In genomic region chr2:99619211-99619610, GRCh38 we compare ENCODE assay signal across 27 cellular contexts.
"Had no signal": no experiment of that assay in that cellular context is flagged by ENCODE, and none has a peak within 500 bp of the region (broad histone marks: within the 10 kb centered on the region; RNA-seq: fewer than 3 reads in every experiment).

No MANE protein-coding gene starts in this region.

- H3K79me2 ChIP-seq: parathyroid adenoma had no signal

- H3K36me3 Mint-ChIP-seq: activated CD4-positive, alpha-beta memory T cell treated with anti-CD3 and anti-CD28 coated beads for 36 hours; activated naive CD8-positive, alpha-beta T cell treated with anti-CD3 and anti-CD28 coated beads for 36 hours; mesothelial cell of epicardium; neural progenitor cell had no signal

- H3K9me3 ChIP-seq: adrenal gland, ascending aorta, psoas muscle, suprapubic skin, tibial artery, upper lobe of right lung had no signal

- H3K4me1 Mint-ChIP-seq: activated naive CD8-positive, alpha-beta T cell treated with anti-CD3 and anti-CD28 coated beads for 36 hours; naive thymus-derived CD4-positive, alpha-beta T cell had no signal

- H3K27ac Mint-ChIP-seq: activated CD4-positive, alpha-beta memory T cell treated with anti-CD3 and anti-CD28 coated beads for 36 hours; activated CD4-positive, alpha-beta T cell treated with anti-CD3 and anti-CD28 coated beads, Interleukin-2, amount 10 ng/mL, durations not matched to agents 24 days and 14 days; activated naive CD4-positive, alpha-beta T cell treated with anti-CD3 and anti-CD28 coated beads for 36 hours; activated naive CD8-positive, alpha-beta T cell treated with anti-CD3 and anti-CD28 coated beads for 36 hours; activated T-helper 1 cell treated with anti-CD3 and anti-CD28 coated beads, Interleukin-12 subunit alpha, Interleukin-12 subunit beta, Interleukin-2, Interleukin-4 antibody, amounts not matched to agents 30 ng/mL and 10 ng/mL and 1 ng/mL, durations not matched to agents 14 hours and 24 hours and 36 hours; mesothelial cell of epicardium; naive thymus-derived CD4-positive, alpha-beta T cell; neural progenitor cell had no signal

- H3K36me3 ChIP-seq: adrenal gland, ascending aorta, brain microvascular endothelial cell, neural progenitor cell, suprapubic skin, tibial artery, upper lobe of right lung had no signal

- H3K4me2 ChIP-seq: neural progenitor cell, smooth muscle cell had no signal

- ATAC-seq: naive thymus-derived CD4-positive, alpha-beta T cell; psoas muscle; upper lobe of right lung had no signal

- DNase-seq: activated CD4-positive, alpha-beta memory T cell treated with anti-CD3 and anti-CD28 coated beads for 36 hours; activated CD4-positive, alpha-beta T cell treated with anti-CD3 and anti-CD28 coated beads, Interleukin-2, amount 10 ng/mL, durations not matched to agents 24 days and 14 days; activated CD4-positive, CD25-positive, alpha-beta regulatory T cell treated with anti-CD3 and anti-CD28 coated beads, Interleukin-2, amount 50 U/mL, for 72 hours; activated CD8-positive, alpha-beta memory T cell treated with anti-CD3 and anti-CD28 coated beads, Interleukin-2, amount 50 U/mL, for 4 hours; activated effector memory CD4-positive, alpha-beta T cell treated with anti-CD3 and anti-CD28 coated beads, Interleukin-2, amount 50 U/mL, for 16 hours; activated naive CD4-positive, alpha-beta T cell treated with anti-CD3 and anti-CD28 coated beads for 36 hours; activated naive CD8-positive, alpha-beta T cell treated with anti-CD3 and anti-CD28 coated beads for 36 hours; activated T-cell treated with anti-CD3 and anti-CD28 coated beads, Interleukin-2, amount 50 U/mL, for 1 hour; adrenal gland; brain microvascular endothelial cell; caudate nucleus; effector CD8-positive, alpha-beta T cell; mammary epithelial cell; naive thymus-derived CD4-positive, alpha-beta T cell; occipital lobe; psoas muscle; stimulated activated CD4-positive, alpha-beta T cell treated with anti-CD3 and anti-CD28 coated beads, Interleukin-1b, Interleukin-23, amount 100 ng/mL, for 48 hours; stimulated activated naive CD4-positive, alpha-beta T cell; tibial artery; upper lobe of right lung had no signal

- H3K9ac ChIP-seq: neural progenitor cell, parathyroid adenoma had no signal

- H3K4me1 ChIP-seq: adrenal gland, neural progenitor cell, parathyroid adenoma, suprapubic skin, upper lobe of right lung had no signal

- H3K4me3 Mint-ChIP-seq: activated CD4-positive, alpha-beta memory T cell treated with anti-CD3 and anti-CD28 coated beads for 36 hours; activated CD4-positive, alpha-beta T cell treated with anti-CD3 and anti-CD28 coated beads, Interleukin-2, amount 10 ng/mL, durations not matched to agents 24 days and 14 days; activated naive CD4-positive, alpha-beta T cell treated with anti-CD3 and anti-CD28 coated beads for 36 hours; activated naive CD8-positive, alpha-beta T cell treated with anti-CD3 and anti-CD28 coated beads for 36 hours; activated T-helper 1 cell treated with anti-CD3 and anti-CD28 coated beads, Interleukin-12 subunit alpha, Interleukin-12 subunit beta, Interleukin-2, Interleukin-4 antibody, amounts not matched to agents 30 ng/mL and 10 ng/mL and 1 ng/mL, durations not matched to agents 14 hours and 24 hours and 36 hours; mesothelial cell of epicardium; naive thymus-derived CD4-positive, alpha-beta T cell; neural progenitor cell had no signal

- H3K27me3 ChIP-seq: adrenal gland, ascending aorta, brain microvascular endothelial cell, neural progenitor cell, suprapubic skin, tibial artery, upper lobe of right lung had no signal

- H3K27ac ChIP-seq: adrenal gland, ascending aorta, brain microvascular endothelial cell, neural progenitor cell, parathyroid adenoma, psoas muscle, suprapubic skin, tibial artery, upper lobe of right lung had no signal

- H3K9me3 Mint-ChIP-seq: activated CD4-positive, alpha-beta memory T cell treated with anti-CD3 and anti-CD28 coated beads for 36 hours; activated CD4-positive, alpha-beta T cell treated with anti-CD3 and anti-CD28 coated beads, Interleukin-2, amount 10 ng/mL, durations not matched to agents 24 days and 14 days; activated naive CD4-positive, alpha-beta T cell treated with anti-CD3 and anti-CD28 coated beads for 36 hours; activated naive CD8-positive, alpha-beta T cell treated with anti-CD3 and anti-CD28 coated beads for 36 hours; activated T-helper 1 cell treated with anti-CD3 and anti-CD28 coated beads, Interleukin-12 subunit alpha, Interleukin-12 subunit beta, Interleukin-2, Interleukin-4 antibody, amounts not matched to agents 30 ng/mL and 10 ng/mL and 1 ng/mL, durations not matched to agents 14 hours and 24 hours and 36 hours; mesothelial cell of epicardium; naive thymus-derived CD4-positive, alpha-beta T cell; neural progenitor cell had no signal

- H3K27me3 Mint-ChIP-seq: activated CD4-positive, alpha-beta memory T cell treated with anti-CD3 and anti-CD28 coated beads for 36 hours; activated CD4-positive, alpha-beta T cell treated with anti-CD3 and anti-CD28 coated beads, Interleukin-2, amount 10 ng/mL, durations not matched to agents 24 days and 14 days; activated naive CD8-positive, alpha-beta T cell treated with anti-CD3 and anti-CD28 coated beads for 36 hours; naive thymus-derived CD4-positive, alpha-beta T cell had no signal

- H2AFZ ChIP-seq: neural progenitor cell, parathyroid adenoma had no signal

- H3K4me3 ChIP-seq: adrenal gland, ascending aorta, neural progenitor cell, psoas muscle, smooth muscle cell, suprapubic skin, tibial artery, upper lobe of right lung had no signal
